In the genomic region with DNA sequence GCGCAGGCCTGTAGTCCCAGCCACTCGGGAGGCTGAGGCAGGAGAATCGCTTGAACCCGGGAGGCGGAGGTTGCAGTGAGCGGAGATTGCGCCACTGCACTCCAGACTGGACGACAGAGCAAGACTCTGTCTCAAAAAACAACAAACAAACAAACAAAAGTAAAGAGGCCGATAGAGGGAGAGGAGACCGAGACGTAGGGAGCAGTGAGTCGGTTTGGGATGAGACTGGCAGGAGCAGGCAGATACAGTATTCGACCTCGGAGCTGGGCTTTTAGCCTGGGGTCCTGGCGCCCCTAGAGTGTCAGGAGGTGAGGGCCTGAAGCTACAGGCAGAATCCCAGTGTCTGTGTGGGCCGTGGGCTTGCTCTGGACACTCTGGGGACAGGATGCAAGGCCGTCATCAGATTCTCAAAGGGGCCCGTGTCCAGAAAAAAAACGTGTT, we compare ENCODE assay signal across 9 cellular contexts. TPM values are rescaled to one million over a fixed set of nuclear protein-coding genes. Genes with fewer than 3 reads are reported as not detected.
DNase-seq lines count a peak whose midpoint lies in the region; ATAC-seq, FAIRE-seq and TF ChIP-seq lines count a peak whose summit lies in the region.
"Had no signal": no experiment of that assay in that cellular context is flagged by ENCODE, and none has a peak within 500 bp of the region (broad histone marks: within the 10 kb centered on the region; RNA-seq: fewer than 3 reads in every experiment).

No MANE protein-coding gene starts in this region.

- H3K27me3 Mint-ChIP-seq in astrocyte (ENCODE audit: low read depth, unreplicated experiment): no peaks in the 10 kb centered on the region

- FAIRE-seq in astrocyte (lab: Jason Lieb, UNC): no peak

- ATAC-seq in stimulated activated effector memory CD8-positive, alpha-beta T cell treated with anti-CD3 and anti-CD28 coated beads, Interleukin-12 subunit alpha, Interleukin-12 subunit beta, amount 100 ng/mL, for 72 hours: no peak

- H3K27me3 ChIP-seq in HUES64 (ENCODE audit: insufficient read depth, low read length) (peaks cover 3% of the 10 kb centered on the region; the same call in 1 of the 2 replicates), astrocyte (ENCODE audit: insufficient read depth, low read length) (no peaks in the 10 kb centered on the region)

- peaks cover 18% of the 10 kb centered on the region for H3K4me1 Mint-ChIP-seq in astrocyte (ENCODE audit: low read depth, unreplicated experiment)
- H3K4me1 Mint-ChIP-seq in stimulated activated effector memory CD8-positive, alpha-beta T cell treated with anti-CD3 and anti-CD28 coated beads, Interleukin-12 subunit alpha, Interleukin-12 subunit beta, amount 100 ng/mL, for 72 hours: peaks cover 41% of the 10 kb centered on the region

- peak overlapping the region; percentile 70 for H3K27ac Mint-ChIP-seq in astrocyte (ENCODE audit: unreplicated experiment)
- H3K27ac Mint-ChIP-seq in stimulated activated effector memory CD8-positive, alpha-beta T cell treated with anti-CD3 and anti-CD28 coated beads, Interleukin-12 subunit alpha, Interleukin-12 subunit beta, amount 100 ng/mL, for 72 hours: no peak overlapping the region

- no peaks in the 10 kb centered on the region for H3K9me3 Mint-ChIP-seq in astrocyte (ENCODE audit: unreplicated experiment)
- no peaks in the 10 kb centered on the region for H3K9me3 Mint-ChIP-seq in stimulated activated effector memory CD8-positive, alpha-beta T cell treated with anti-CD3 and anti-CD28 coated beads, Interleukin-12 subunit alpha, Interleukin-12 subunit beta, amount 100 ng/mL, for 72 hours

- H3K4me3 ChIP-seq in HUES64 (ENCODE audit: low read length) (peak overlapping the region; percentile 82), astrocyte (ENCODE audit: insufficient read depth, low read depth, low read length) (peak overlapping the region; percentile 43), iPS-18c (ENCODE audit: insufficient read depth, low read depth, low read length) (peak overlapping the region; percentile 71)

- H3K79me2 ChIP-seq in astrocyte (ENCODE audit: insufficient read depth, low read length): no peaks in the 10 kb centered on the region

- 49% methylated on average over 18 of the region's 19 CpGs for WGBS in HUES64

- H3K36me3 ChIP-seq in HUES64 (ENCODE audit: insufficient read depth, low read length): no peaks in the 10 kb centered on the region
- no peaks in the 10 kb centered on the region for H3K36me3 ChIP-seq in astrocyte (ENCODE audit: insufficient read depth, low read length)

- DNase-seq in astrocyte (ENCODE audit: low read depth): no peak
- no peak for DNase-seq in stimulated activated effector memory CD8-positive, alpha-beta T cell treated with anti-CD3 and anti-CD28 coated beads, Interleukin-12 subunit alpha, Interleukin-12 subunit beta, amount 100 ng/mL, for 72 hours (ENCODE audit: low spot score in 2 of 2)
- no peak for DNase-seq in NCI-H345 (lab: John Stamatoyannopoulos, UW)
- DNase-seq in central memory CD4-positive, alpha-beta T cell: no peak
- no peak for DNase-seq in HCEC 1CT
- no peak for DNase-seq in HPDE6-E6E7 (ENCODE audit: extremely low spot score)
- DNase-seq: left colon had no signal

- peak overlapping the region; percentile 73 for H3K9ac ChIP-seq in HUES64 (ENCODE audit: low read depth, low read length)
- H3K9ac ChIP-seq in astrocyte (ENCODE audit: low read length): peak overlapping the region; percentile 85

- H3K4me1 ChIP-seq in HUES64 (ENCODE audit: insufficient read depth, low read length) (peaks cover 16% of the 10 kb centered on the region; the same call in 1 of the 2 replicates), astrocyte (ENCODE audit: insufficient read depth, low read length) (peaks cover 17% of the 10 kb centered on the region)

- no peaks in the 10 kb centered on the region for H3K9me3 ChIP-seq in HUES64 (ENCODE audit: insufficient read depth, low read depth, low read length)
- no peaks in the 10 kb centered on the region for H3K9me3 ChIP-seq in astrocyte (ENCODE audit: insufficient read depth, low read depth, low read length)
- no peaks in the 10 kb centered on the region for H3K9me3 ChIP-seq in iPS-18c (ENCODE audit: control insufficient read depth, insufficient read depth, low read length)

- no peaks in the 10 kb centered on the region for H4K20me1 ChIP-seq in astrocyte (ENCODE audit: insufficient read depth, low read length)

- H3K27ac ChIP-seq in HUES64 (ENCODE audit: low read depth, low read length) (peak overlapping the region; percentile 6; the same call in 1 of the 2 replicates), astrocyte (ENCODE audit: low read depth, low read length) (peak overlapping the region; percentile 60)

- no peak for TF ChIP-seq CTCF in astrocyte (IDR thresholded peaks at IDR 0.05; ENCODE audit: insufficient read depth, low read depth, low read length)

- peak overlapping the region; percentile 69 for H3K4me3 Mint-ChIP-seq in astrocyte (ENCODE audit: unreplicated experiment)
- H3K4me3 Mint-ChIP-seq in stimulated activated effector memory CD8-positive, alpha-beta T cell treated with anti-CD3 and anti-CD28 coated beads, Interleukin-12 subunit alpha, Interleukin-12 subunit beta, amount 100 ng/mL, for 72 hours: peak overlapping the region; percentile 60

- H3K4me2 ChIP-seq in astrocyte (ENCODE audit: low read length): peak overlapping the region; percentile 87

- no peaks in the 10 kb centered on the region for H3K36me3 Mint-ChIP-seq in astrocyte (ENCODE audit: low read depth, unreplicated experiment)
- peaks cover 5% of the 10 kb centered on the region for H3K36me3 Mint-ChIP-seq in stimulated activated effector memory CD8-positive, alpha-beta T cell treated with anti-CD3 and anti-CD28 coated beads, Interleukin-12 subunit alpha, Interleukin-12 subunit beta, amount 100 ng/mL, for 72 hours

- peak overlapping the region; percentile 87 for H2AFZ ChIP-seq in astrocyte (ENCODE audit: low read depth, low read length)

RNA-seq across cellular contexts. Expression of gene SLC4A1AP, which starts 51.2 kb away (rescaled TPM):
- 16.2 TPM for polyA plus RNA-seq in HUES64 (2013, experiment 1 of 2)
- 19.1 TPM for polyA plus RNA-seq in HUES64 (2013, experiment 2 of 2)
- 20.9 and 21.3 TPM in 2 replicates for total RNA-seq in astrocyte

RNA-seq across cellular contexts. Expression of gene SUPT7L, which starts 51.5 kb away (rescaled TPM):
- polyA plus RNA-seq in HUES64 (2013, experiment 1 of 2): 18.5 TPM
- 18.5 TPM for polyA plus RNA-seq in HUES64 (2013, experiment 2 of 2)
- total RNA-seq in astrocyte: 25.9 and 27.8 TPM in 2 replicates

RNA-seq across cellular contexts. Expression of gene MRPL33, which starts 56.6 kb away (rescaled TPM):
- polyA plus RNA-seq in HUES64 (2013, experiment 1 of 2): 82.4 TPM
- polyA plus RNA-seq in HUES64 (2013, experiment 2 of 2): 101 TPM
- total RNA-seq in astrocyte: 80.7 and 85.3 TPM in 2 replicates
